Comparison of ENCODE assay signal across 22 cellular contexts in genomic region chrX:83077606-83078005, GRCh38.
"Had no signal": no experiment of that assay in that cellular context is flagged by ENCODE, and none has a peak within 500 bp of the region (broad histone marks: within the 10 kb centered on the region; RNA-seq: fewer than 3 reads in every experiment).

No MANE protein-coding gene starts in this region.

- H3K4me3 ChIP-seq: cardiac muscle cell, SJSA1 had no signal

- H3K27me3 ChIP-seq: brain microvascular endothelial cell, cardiac muscle cell, SJSA1 had no signal

- DNase-seq: activated CD4-positive, alpha-beta T cell treated with anti-CD3 and anti-CD28 coated beads for 4 hours; activated CD8-positive, alpha-beta memory T cell treated with anti-CD3 and anti-CD28 coated beads, Interleukin-2, amount 50 U/mL, for 4 hours; activated CD8-positive, alpha-beta T cell treated with anti-CD3 and anti-CD28 coated beads for 36 hours; activated gamma-delta T cell treated with Interleukin-2 at 50 U/mL for 16 hours; activated naive CD4-positive, alpha-beta T cell treated with anti-CD3 and anti-CD28 coated beads, Interleukin-2, amount 10 ng/mL, durations not matched to agents 7 days and 5 days; activated naive CD8-positive, alpha-beta T cell treated with anti-CD3 and anti-CD28 coated beads for 36 hours; activated T-cell treated with anti-CD3 and anti-CD28 coated beads, Interleukin-2, amount 50 U/mL, for 72 hours; brain microvascular endothelial cell; Kasumi-1; MV-4-11; NCI-H1092 treated with DMSO at 0.1 percent for 48 hours; NCI-H1417 treated with DMSO at 0.1 percent for 48 hours; NCI-H187; NCI-H2081; NCI-H345; NCI-H510A treated with DMSO at 0.1 percent for 48 hours; NCI-H69; PC-3; SHP77 had no signal

- FAIRE-seq: RCC 7860 had no signal

- H3K9me3 ChIP-seq: SJSA1 had no signal

- H3K27ac ChIP-seq: brain microvascular endothelial cell, cardiac muscle cell, SJSA1 had no signal

- H3K36me3 ChIP-seq: brain microvascular endothelial cell, cardiac muscle cell, SJSA1 had no signal

- H3K4me1 ChIP-seq: SJSA1 had no signal
